1 cellular context compared by ENCODE assay signal in the genomic region with DNA sequence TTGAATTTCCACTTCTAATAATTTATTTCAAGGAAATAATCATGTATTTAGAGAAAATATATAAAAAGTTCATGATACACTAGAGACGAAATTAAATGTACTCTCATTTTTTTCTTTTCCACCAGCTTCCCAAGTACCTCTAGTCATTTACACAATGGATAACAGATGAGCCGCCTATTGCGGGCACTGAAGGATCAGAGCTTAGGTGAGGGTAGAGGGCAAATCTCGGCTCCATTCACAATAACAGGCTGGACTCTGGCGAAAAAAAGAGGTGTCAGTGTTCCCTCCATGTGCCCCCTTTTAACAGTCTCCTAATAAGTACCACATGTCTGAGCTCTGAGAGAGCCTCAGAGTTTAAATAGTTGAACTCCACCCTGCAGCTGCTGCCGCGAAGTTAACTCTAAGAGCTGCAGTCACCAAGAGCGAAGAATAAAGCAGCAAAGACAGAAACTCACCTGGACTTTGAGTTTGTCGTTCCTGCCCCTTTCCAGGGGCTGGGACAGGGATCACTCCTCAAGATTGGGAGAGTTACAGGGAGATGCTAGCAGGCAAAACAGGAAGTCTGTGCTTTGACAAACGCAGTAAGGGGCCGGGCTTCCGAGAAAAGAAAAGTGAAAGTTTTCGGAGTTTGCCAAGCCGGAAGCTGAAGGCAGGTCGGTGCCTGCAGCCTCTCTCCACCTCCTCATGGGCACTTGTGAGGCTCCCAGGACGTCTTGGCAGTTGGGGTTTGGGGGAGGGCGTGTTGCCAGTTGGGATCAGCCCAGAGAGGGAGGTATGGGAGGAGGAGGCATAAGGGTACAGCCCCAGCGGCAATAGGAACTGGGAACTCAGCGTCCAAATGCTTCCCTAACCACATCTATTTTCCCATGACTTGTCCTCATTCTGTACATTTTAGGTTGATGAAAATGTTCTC.
TF ChIP-seq lines count a peak whose summit lies in the region.

A gene (minus strand): TSS at position 566 of the 913 bp plus-strand sequence. CDS start 3,057 bp downstream, outside the sequence.

TF ChIP-seq in K562, 482 proteins besides CTCF, POLR2A, EP300 and RAD21 (continued from another document and continues in another):
- TF ChIP-seq, protein P1, sequence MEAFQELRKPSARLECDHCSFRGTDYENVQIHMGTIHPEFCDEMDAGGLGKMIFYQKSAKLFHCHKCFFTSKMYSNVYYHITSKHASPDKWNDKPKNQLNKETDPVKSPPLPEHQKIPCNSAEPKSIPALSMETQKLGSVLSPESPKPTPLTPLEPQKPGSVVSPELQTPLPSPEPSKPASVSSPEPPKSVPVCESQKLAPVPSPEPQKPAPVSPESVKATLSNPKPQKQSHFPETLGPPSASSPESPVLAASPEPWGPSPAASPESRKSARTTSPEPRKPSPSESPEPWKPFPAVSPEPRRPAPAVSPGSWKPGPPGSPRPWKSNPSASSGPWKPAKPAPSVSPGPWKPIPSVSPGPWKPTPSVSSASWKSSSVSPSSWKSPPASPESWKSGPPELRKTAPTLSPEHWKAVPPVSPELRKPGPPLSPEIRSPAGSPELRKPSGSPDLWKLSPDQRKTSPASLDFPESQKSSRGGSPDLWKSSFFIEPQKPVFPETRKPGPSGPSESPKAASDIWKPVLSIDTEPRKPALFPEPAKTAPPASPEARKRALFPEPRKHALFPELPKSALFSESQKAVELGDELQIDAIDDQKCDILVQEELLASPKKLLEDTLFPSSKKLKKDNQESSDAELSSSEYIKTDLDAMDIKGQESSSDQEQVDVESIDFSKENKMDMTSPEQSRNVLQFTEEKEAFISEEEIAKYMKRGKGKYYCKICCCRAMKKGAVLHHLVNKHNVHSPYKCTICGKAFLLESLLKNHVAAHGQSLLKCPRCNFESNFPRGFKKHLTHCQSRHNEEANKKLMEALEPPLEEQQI (IDR thresholded peaks at IDR 0.05) = no peak
- TF ChIP-seq POLR2G (IDR thresholded peaks at IDR 0.05; ENCODE audit: low read depth, low read length) (0 out of 2 replicates have a peak, but pooled peaks have one; percentile 34), GABPA (tag; conservative IDR thresholded peaks at IDR 0.05; ENCODE audit: low read depth) (peak; percentile 74), FOXJ2 (tag; IDR thresholded peaks at IDR 0.05) (no peak), ZNF197 (CRISPR knock-in tag; IDR thresholded peaks at IDR 0.05; ENCODE audit: low read depth) (no peak), PHF20 (IDR thresholded peaks at IDR 0.05; ENCODE audit: partially characterized antibody) (peak; percentile 35), RFX7 (CRISPR knock-in tag; IDR thresholded peaks at IDR 0.05) (no peak), E2F3 (CRISPR knock-in tag; IDR thresholded peaks at IDR 0.05) (no peak), ZNF324 (CRISPR knock-in tag; IDR thresholded peaks at IDR 0.05) (no peak), NBN (IDR thresholded peaks at IDR 0.05; ENCODE audit: low read depth) (no peak), TAF1 (IDR thresholded peaks at IDR 0.05; ENCODE audit: control insufficient read depth, extremely low read depth, insufficient read depth, low read length, severe bottlenecking) (peak; percentile 25), ETV1 (tag; conservative IDR thresholded peaks at IDR 0.05; ENCODE audit: low read depth) (peak; percentile 71), CXXC5 (CRISPR knock-in tag; IDR thresholded peaks at IDR 0.05) (peak; percentile 24; the same call in 1 of the 2 replicates), SRSF1 (IDR thresholded peaks at IDR 0.05; ENCODE audit: low read depth, low read length) (no peak), RBFOX2 (IDR thresholded peaks at IDR 0.05; ENCODE audit: low read depth, low read length) (peak; percentile 31; the same call in 1 of the 2 replicates), CC2D1A (IDR thresholded peaks at IDR 0.05) (no peak), SP1 (CRISPR knock-in tag; IDR thresholded peaks at IDR 0.05) (no peak), ETV5 (CRISPR knock-in tag; IDR thresholded peaks at IDR 0.05; ENCODE audit: low read depth) (0 out of 2 replicates have a peak, but pooled peaks have one; percentile 23), FOXM1 (IDR thresholded peaks at IDR 0.05; ENCODE audit: low read depth) (0 out of 2 replicates have a peak, but pooled peaks have one; percentile 17), FOXM1 (CRISPR knock-in tag; IDR thresholded peaks at IDR 0.05; ENCODE audit: low read depth) (no peak), SUPT5H (IDR thresholded peaks at IDR 0.05) (peak; percentile 54), TAF9B (IDR thresholded peaks at IDR 0.05; ENCODE audit: partially characterized antibody) (peak; percentile 47)
- TF ChIP-seq, protein P2, sequence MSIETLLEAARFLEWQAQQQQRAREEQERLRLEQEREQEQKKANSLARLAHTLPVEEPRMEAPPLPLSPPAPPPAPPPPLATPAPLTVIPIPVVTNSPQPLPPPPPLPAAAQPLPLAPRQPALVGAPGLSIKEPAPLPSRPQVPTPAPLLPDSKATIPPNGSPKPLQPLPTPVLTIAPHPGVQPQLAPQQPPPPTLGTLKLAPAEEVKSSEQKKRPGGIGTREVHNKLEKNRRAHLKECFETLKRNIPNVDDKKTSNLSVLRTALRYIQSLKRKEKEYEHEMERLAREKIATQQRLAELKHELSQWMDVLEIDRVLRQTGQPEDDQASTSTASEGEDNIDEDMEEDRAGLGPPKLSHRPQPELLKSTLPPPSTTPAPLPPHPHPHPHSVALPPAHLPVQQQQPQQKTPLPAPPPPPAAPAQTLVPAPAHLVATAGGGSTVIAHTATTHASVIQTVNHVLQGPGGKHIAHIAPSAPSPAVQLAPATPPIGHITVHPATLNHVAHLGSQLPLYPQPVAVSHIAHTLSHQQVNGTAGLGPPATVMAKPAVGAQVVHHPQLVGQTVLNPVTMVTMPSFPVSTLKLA (conservative IDR thresholded peaks at IDR 0.05) = peak in 1 of 2 experiments; percentile 59; a peak in 1 of 4 replicates
- TF ChIP-seq, protein P3, sequence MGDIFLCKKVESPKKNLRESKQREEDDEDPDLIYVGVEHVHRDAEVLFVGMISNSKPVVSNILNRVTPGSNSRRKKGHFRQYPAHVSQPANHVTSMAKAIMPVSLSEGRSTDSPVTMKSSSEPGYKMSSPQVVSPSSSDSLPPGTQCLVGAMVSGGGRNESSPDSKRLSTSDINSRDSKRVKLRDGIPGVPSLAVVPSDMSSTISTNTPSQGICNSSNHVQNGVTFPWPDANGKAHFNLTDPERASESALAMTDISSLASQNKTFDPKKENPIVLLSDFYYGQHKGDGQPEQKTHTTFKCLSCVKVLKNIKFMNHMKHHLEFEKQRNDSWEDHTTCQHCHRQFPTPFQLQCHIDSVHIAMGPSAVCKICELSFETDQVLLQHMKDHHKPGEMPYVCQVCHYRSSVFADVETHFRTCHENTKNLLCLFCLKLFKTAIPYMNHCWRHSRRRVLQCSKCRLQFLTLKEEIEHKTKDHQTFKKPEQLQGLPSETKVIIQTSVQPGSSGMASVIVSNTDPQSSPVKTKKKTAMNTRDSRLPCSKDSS (IDR thresholded peaks at IDR 0.05; ENCODE audit: low read depth, partially characterized antibody) = no peak
- TF ChIP-seq, protein P4, sequence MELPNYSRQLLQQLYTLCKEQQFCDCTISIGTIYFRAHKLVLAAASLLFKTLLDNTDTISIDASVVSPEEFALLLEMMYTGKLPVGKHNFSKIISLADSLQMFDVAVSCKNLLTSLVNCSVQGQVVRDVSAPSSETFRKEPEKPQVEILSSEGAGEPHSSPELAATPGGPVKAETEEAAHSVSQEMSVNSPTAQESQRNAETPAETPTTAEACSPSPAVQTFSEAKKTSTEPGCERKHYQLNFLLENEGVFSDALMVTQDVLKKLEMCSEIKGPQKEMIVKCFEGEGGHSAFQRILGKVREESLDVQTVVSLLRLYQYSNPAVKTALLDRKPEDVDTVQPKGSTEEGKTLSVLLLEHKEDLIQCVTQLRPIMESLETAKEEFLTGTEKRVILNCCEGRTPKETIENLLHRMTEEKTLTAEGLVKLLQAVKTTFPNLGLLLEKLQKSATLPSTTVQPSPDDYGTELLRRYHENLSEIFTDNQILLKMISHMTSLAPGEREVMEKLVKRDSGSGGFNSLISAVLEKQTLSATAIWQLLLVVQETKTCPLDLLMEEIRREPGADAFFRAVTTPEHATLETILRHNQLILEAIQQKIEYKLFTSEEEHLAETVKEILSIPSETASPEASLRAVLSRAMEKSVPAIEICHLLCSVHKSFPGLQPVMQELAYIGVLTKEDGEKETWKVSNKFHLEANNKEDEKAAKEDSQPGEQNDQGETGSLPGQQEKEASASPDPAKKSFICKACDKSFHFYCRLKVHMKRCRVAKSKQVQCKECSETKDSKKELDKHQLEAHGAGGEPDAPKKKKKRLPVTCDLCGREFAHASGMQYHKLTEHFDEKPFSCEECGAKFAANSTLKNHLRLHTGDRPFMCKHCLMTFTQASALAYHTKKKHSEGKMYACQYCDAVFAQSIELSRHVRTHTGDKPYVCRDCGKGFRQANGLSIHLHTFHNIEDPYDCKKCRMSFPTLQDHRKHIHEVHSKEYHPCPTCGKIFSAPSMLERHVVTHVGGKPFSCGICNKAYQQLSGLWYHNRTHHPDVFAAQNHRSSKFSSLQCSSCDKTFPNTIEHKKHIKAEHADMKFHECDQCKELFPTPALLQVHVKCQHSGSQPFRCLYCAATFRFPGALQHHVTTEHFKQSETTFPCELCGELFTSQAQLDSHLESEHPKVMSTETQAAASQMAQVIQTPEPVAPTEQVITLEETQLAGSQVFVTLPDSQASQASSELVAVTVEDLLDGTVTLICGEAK (IDR thresholded peaks at IDR 0.05) = peak; percentile 75
- TF ChIP-seq, protein P4 (CRISPR knock-in tag; IDR thresholded peaks at IDR 0.05) = no peak
- TF ChIP-seq, protein P5, sequence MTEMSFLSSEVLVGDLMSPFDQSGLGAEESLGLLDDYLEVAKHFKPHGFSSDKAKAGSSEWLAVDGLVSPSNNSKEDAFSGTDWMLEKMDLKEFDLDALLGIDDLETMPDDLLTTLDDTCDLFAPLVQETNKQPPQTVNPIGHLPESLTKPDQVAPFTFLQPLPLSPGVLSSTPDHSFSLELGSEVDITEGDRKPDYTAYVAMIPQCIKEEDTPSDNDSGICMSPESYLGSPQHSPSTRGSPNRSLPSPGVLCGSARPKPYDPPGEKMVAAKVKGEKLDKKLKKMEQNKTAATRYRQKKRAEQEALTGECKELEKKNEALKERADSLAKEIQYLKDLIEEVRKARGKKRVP (CRISPR knock-in tag; IDR thresholded peaks at IDR 0.05) = no peak
